Comparison of ENCODE assay signal across 11 cellular contexts in genomic region chr18:63936932-63937393, GRCh38. TPM values are rescaled to one million over a fixed set of nuclear protein-coding genes. Genes with fewer than 3 reads are reported as not detected.
A peak's percentile ranks its signal among the peaks of the same experiment; 100 is the strongest.
DNase-seq lines count a peak whose midpoint lies in the region; ATAC-seq, FAIRE-seq and TF ChIP-seq lines count a peak whose summit lies in the region.
"Had no signal": no experiment of that assay in that cellular context is flagged by ENCODE, and none has a peak within 500 bp of the region (broad histone marks: within the 10 kb centered on the region; RNA-seq: fewer than 3 reads in every experiment).

No MANE protein-coding gene starts in this region.

- peaks cover 5% of the 10 kb centered on the region for H3K9me3 Mint-ChIP-seq in astrocyte (ENCODE audit: unreplicated experiment)
- no peaks in the 10 kb centered on the region for H3K9me3 Mint-ChIP-seq in stimulated activated naive CD8-positive, alpha-beta T cell treated with anti-CD3 and anti-CD28 coated beads, Interleukin-15, amount 100 ng/mL, for 72 hours
- H3K9me3 Mint-ChIP-seq: activated naive CD4-positive, alpha-beta T cell treated with anti-CD3 and anti-CD28 coated beads for 36 hours had no signal

- no peaks in the 10 kb centered on the region for H3K4me1 ChIP-seq in astrocyte (ENCODE audit: insufficient read depth, low read length)
- peaks cover 28 to 31% of the 10 kb centered on the region in 2 experiments for H3K4me1 ChIP-seq in neutrophil (ENCODE audit: control insufficient read depth in 1 of 2, insufficient read depth in 1 of 2, low read depth in 1 of 2, low read length in 1 of 2)

- H3K4me3 ChIP-seq in astrocyte (ENCODE audit: insufficient read depth, low read depth, low read length): peak overlapping the region; percentile 60
- peak overlapping the region; percentile 65 to 82 for H3K4me3 ChIP-seq in neutrophil (ENCODE audit: low read depth in 1 of 2, low read length in 1 of 2)

- ATAC-seq in HG02763 (IDR thresholded peaks at IDR 0.05; ENCODE audit: unreplicated experiment): peak; percentile 29
- no peak for ATAC-seq in stimulated activated naive CD8-positive, alpha-beta T cell treated with anti-CD3 and anti-CD28 coated beads, Interleukin-15, amount 100 ng/mL, for 72 hours

- H3K36me3 ChIP-seq in astrocyte (ENCODE audit: insufficient read depth, low read length) (no peaks in the 10 kb centered on the region), neutrophil (no peaks in the 10 kb centered on the region)

- no peak overlapping the region for H3K27ac Mint-ChIP-seq in astrocyte (ENCODE audit: unreplicated experiment)
- no peak overlapping the region for H3K27ac Mint-ChIP-seq in stimulated activated naive CD8-positive, alpha-beta T cell treated with anti-CD3 and anti-CD28 coated beads, Interleukin-15, amount 100 ng/mL, for 72 hours
- H3K27ac Mint-ChIP-seq: activated naive CD4-positive, alpha-beta T cell treated with anti-CD3 and anti-CD28 coated beads for 36 hours had no signal

- H3K9ac ChIP-seq in astrocyte (ENCODE audit: low read length): peak overlapping the region; percentile 70

- TF ChIP-seq CTCF in astrocyte (IDR thresholded peaks at IDR 0.05; ENCODE audit: insufficient read depth, low read depth, low read length) (no peak), neutrophil (IDR thresholded peaks at IDR 0.05) (no peak)

- H3K4me3 Mint-ChIP-seq in astrocyte (ENCODE audit: unreplicated experiment): no peak overlapping the region
- H3K4me3 Mint-ChIP-seq in stimulated activated naive CD8-positive, alpha-beta T cell treated with anti-CD3 and anti-CD28 coated beads, Interleukin-15, amount 100 ng/mL, for 72 hours: no peak overlapping the region
- H3K4me3 Mint-ChIP-seq: activated naive CD4-positive, alpha-beta T cell treated with anti-CD3 and anti-CD28 coated beads for 36 hours had no signal

- H3K9me3 ChIP-seq in astrocyte (ENCODE audit: insufficient read depth, low read depth, low read length) (no peaks in the 10 kb centered on the region), neutrophil (no peaks in the 10 kb centered on the region)

- TF ChIP-seq POLR2A in GM12891 (IDR thresholded peaks at IDR 0.05; ENCODE audit: low read depth, low read length): no peak

- H4K20me1 ChIP-seq in astrocyte (ENCODE audit: insufficient read depth, low read length): no peaks in the 10 kb centered on the region

- H3K27me3 ChIP-seq in astrocyte (ENCODE audit: insufficient read depth, low read length) (no peaks in the 10 kb centered on the region), neutrophil (no peaks in the 10 kb centered on the region)

- no peaks in the 10 kb centered on the region for H3K79me2 ChIP-seq in astrocyte (ENCODE audit: insufficient read depth, low read length)

- peak overlapping the region; percentile 97 for H2AFZ ChIP-seq in astrocyte (ENCODE audit: low read depth, low read length)

- H3K4me1 Mint-ChIP-seq in astrocyte (ENCODE audit: low read depth, unreplicated experiment): no peaks in the 10 kb centered on the region
- peaks cover 7% of the 10 kb centered on the region for H3K4me1 Mint-ChIP-seq in stimulated activated naive CD8-positive, alpha-beta T cell treated with anti-CD3 and anti-CD28 coated beads, Interleukin-15, amount 100 ng/mL, for 72 hours

- peaks cover 2% of the 10 kb centered on the region for H3K27me3 Mint-ChIP-seq in astrocyte (ENCODE audit: low read depth, unreplicated experiment)
- peaks cover 9% of the 10 kb centered on the region for H3K27me3 Mint-ChIP-seq in stimulated activated naive CD8-positive, alpha-beta T cell treated with anti-CD3 and anti-CD28 coated beads, Interleukin-15, amount 100 ng/mL, for 72 hours

- FAIRE-seq in GM12891 (lab: Jason Lieb, UNC): peak; percentile 72
- FAIRE-seq in astrocyte (lab: Jason Lieb, UNC): no peak

- peak overlapping the region; percentile 98 for H3K4me2 ChIP-seq in astrocyte (ENCODE audit: low read length)

- no peaks in the 10 kb centered on the region for H3K36me3 Mint-ChIP-seq in astrocyte (ENCODE audit: low read depth, unreplicated experiment)

- DNase-seq in GM12891 (ENCODE audit: insufficient read length, low spot score) (no peak), astrocyte (ENCODE audit: low read depth) (no peak), glomerular visceral epithelial cell (ENCODE audit: extremely low spot score) (no peak), NCI-H1436 treated with DMSO at 0.1 percent for 48 hours (lab: John Stamatoyannopoulos, UW) (no peak)
- DNase-seq in activated effector memory CD4-positive, alpha-beta T cell treated with Interleukin-2 at 50 U/mL for 16 hours: no peak
- DNase-seq in stimulated activated naive CD8-positive, alpha-beta T cell treated with anti-CD3 and anti-CD28 coated beads, Interleukin-15, amount 100 ng/mL, for 72 hours: no peak
- DNase-seq: NCI-H524 treated with DMSO at 0.1 percent for 48 hours had no signal

- H3K27ac ChIP-seq in astrocyte (ENCODE audit: low read depth, low read length) (no peak overlapping the region), neutrophil (peak overlapping the region; percentile 71)

TF ChIP-seq in GM12891, 5 proteins besides CTCF, POLR2A, EP300 and RAD21:
- no peak for TF ChIP-seq TAF1 (IDR thresholded peaks at IDR 0.05; ENCODE audit: low read depth, low read length)
- TF ChIP-seq SPI1 (IDR thresholded peaks at IDR 0.05; ENCODE audit: low read depth, low read length): peak; percentile 87
- TF ChIP-seq POLR2AphosphoS5 (IDR thresholded peaks at IDR 0.05; ENCODE audit: low read depth, low read length): no peak
- TF ChIP-seq POU2F2 (IDR thresholded peaks at IDR 0.05; ENCODE audit: low read depth, low read length): no peak
TF ChIP-seq in GM12891: peak in this region for 1.

RNA-seq across cellular contexts. Expression of gene HMSD, which starts 12.1 kb away (rescaled TPM):
- 33.8 TPM for polyA plus RNA-seq in GM12891 (2012; ENCODE audit: low read depth, missing spikeins)
- 1.0 TPM in 1 of 2 replicates, not detected in the other for total RNA-seq in astrocyte
- total RNA-seq: pulmonary artery endothelial cell had no signal

RNA-seq across cellular contexts. Expression of gene SERPINB10, which starts 29.2 kb away (rescaled TPM):
- 8.0 TPM for polyA plus RNA-seq in GM12891 (2012; ENCODE audit: low read depth, missing spikeins)
- not detected in 2 replicates for total RNA-seq in astrocyte
- total RNA-seq: activated naive CD4-positive, alpha-beta T cell treated with anti-CD3 and anti-CD28 coated beads for 36 hours; pulmonary artery endothelial cell had no signal

RNA-seq across cellular contexts. Expression of gene SERPINB8, which starts 32.9 kb away (rescaled TPM):
- polyA plus RNA-seq in GM12891 (2012; ENCODE audit: low read depth, missing spikeins): 12.5 TPM
- 13.1 and 14.1 TPM in 2 replicates for total RNA-seq in astrocyte

RNA-seq across cellular contexts. Expression of gene SERPINB2, which starts 49.5 kb away (rescaled TPM):
- 0.35 TPM for polyA plus RNA-seq in GM12891 (2012; ENCODE audit: low read depth, missing spikeins)
- 0.60 and 1.7 TPM in 2 replicates for total RNA-seq in astrocyte
- total RNA-seq: activated naive CD4-positive, alpha-beta T cell treated with anti-CD3 and anti-CD28 coated beads for 36 hours had no signal
